Comparison of ENCODE assay signal across 23 cellular contexts in the genomic region with DNA sequence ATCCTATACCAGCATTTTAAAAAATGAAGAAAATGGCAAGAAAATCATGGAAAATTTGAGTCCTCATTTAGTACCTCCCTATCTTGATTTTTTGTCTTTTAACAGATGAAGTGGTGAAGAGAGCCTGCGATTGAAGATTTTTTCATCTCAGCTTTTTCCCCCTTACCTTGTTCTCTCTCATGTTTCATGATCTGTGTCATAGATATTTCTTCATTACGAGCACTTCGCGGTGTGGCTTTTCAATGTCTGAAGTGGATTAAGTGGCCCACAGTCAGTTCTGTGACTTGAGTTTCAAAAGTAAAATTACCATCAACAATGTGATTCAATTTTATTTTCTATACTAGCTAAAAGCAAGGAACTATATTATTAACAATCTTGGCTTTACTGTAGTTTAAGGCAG.
DNase-seq lines count a peak whose midpoint lies in the region; ATAC-seq, FAIRE-seq and TF ChIP-seq lines count a peak whose summit lies in the region.
"Had no signal": no experiment of that assay in that cellular context is flagged by ENCODE, and none has a peak within 500 bp of the region (broad histone marks: within the 10 kb centered on the region; RNA-seq: fewer than 3 reads in every experiment).

No MANE protein-coding gene starts in this region.

- intact Hi-C loops in HepG2 (cut with micrococcal nuclease; ENCODE audit: unreplicated experiment) (no loop called here), right lobe of liver (cut with DNase I) (no loop called here), Panc1 (cut with micrococcal nuclease; ENCODE audit: unreplicated experiment) (no loop called here), left lung (cut with DNase I) (no loop called here)

- DNase-seq in HepG2 (ENCODE audit: low spot score): no peak
- no peak for DNase-seq in right lobe of liver
- DNase-seq in Panc1 (ENCODE audit: low read depth, low spot score): no peak
- no peak for DNase-seq in left lung
- DNase-seq in activated CD8-positive, alpha-beta memory T cell treated with anti-CD3 and anti-CD28 coated beads, Interleukin-2, amount 10 ng/mL, durations not matched to agents 7 days and 5 days: no peak
- no peak for DNase-seq in CD8-positive, alpha-beta memory T cell
- DNase-seq: BE2C; Caco-2; CD4-positive, CD25-positive, alpha-beta regulatory T cell; DMS153; EL; GOT3; Kasumi-1; MG63; NCI-H1048; NCI-H146; NCI-H2081; NCI-H2227 treated with DMSO at 0.1 percent for 48 hours; NCI-H524 had no signal

- WGBS in HepG2 (ENCODE audit: low lambda C conversion rate): 98% methylated on average over 4 of the region's 4 CpGs
- 83% methylated on average over 4 of the region's 4 CpGs for WGBS in right lobe of liver (ENCODE audit: insufficient coverage, low coverage, low lambda C conversion rate, missing lambda C conversion rate)

- POLR2A ChIA-PET in HepG2 (lab: Yijun Ruan, JAX): no interaction called here
- POLR2A ChIA-PET in Panc1 (lab: Charles Lee): interaction anchor here (0.6 kb wide), 1 partner anchor 78 kb away, joined by 3 read pairs; no protein-coding TSS in a partner anchor
- POLR2A ChIA-PET in CD8-positive, alpha-beta memory T cell (lab: Charles Lee): no interaction called here

- no peaks in the 10 kb centered on the region for H3K9me3 ChIP-seq in HepG2 (ENCODE audit: low read length)
- H3K9me3 ChIP-seq in right lobe of liver: no peaks in the 10 kb centered on the region
- H3K9me3 ChIP-seq in Panc1 (ENCODE audit: control insufficient read depth, insufficient read depth, low read depth, low read length): no peaks in the 10 kb centered on the region
- no peaks in the 10 kb centered on the region for H3K9me3 ChIP-seq in left lung
- H3K9me3 ChIP-seq in CD8-positive, alpha-beta memory T cell (ENCODE audit: low read length): no peaks in the 10 kb centered on the region
- H3K9me3 ChIP-seq: BE2C, Caco-2, MG63, SJSA1 had no signal

- peaks cover 1% of the 10 kb centered on the region for H3K36me3 Mint-ChIP-seq in activated CD8-positive, alpha-beta memory T cell treated with anti-CD3 and anti-CD28 coated beads, Interleukin-2, amount 10 ng/mL, durations not matched to agents 7 days and 5 days
- H3K36me3 Mint-ChIP-seq in CD8-positive, alpha-beta memory T cell: peaks cover 0 to 2% (median 0%) of the 10 kb centered on the region in 3 donors

- H3K4me3 ChIP-seq in HepG2 (replicated peaks in 1 of 3; ENCODE audit: insufficient read depth in 1 of 3, low read depth in 2 of 3, low read length in 3 of 3) (no peak overlapping the region), right lobe of liver (no peak overlapping the region), Panc1 (ENCODE audit: low read depth in 2 of 2, low read length in 2 of 2) (no peak overlapping the region), left lung (no peak overlapping the region)
- H3K4me3 ChIP-seq in CD8-positive, alpha-beta memory T cell (ENCODE audit: low read length): no peak overlapping the region
- H3K4me3 ChIP-seq: MG63, SJSA1 had no signal

- no TSS peak for BruUV-seq in HepG2 (replicated peaks; lab: Mats Ljungman, UMichigan)
- no TSS peak for BruUV-seq in Panc1 (replicated peaks; lab: Mats Ljungman, UMichigan)

- TF ChIP-seq EP300 in HepG2 (IDR thresholded peaks at IDR 0.05; ENCODE audit: low read depth in 2 of 2, low read length in 2 of 2) (no peak), HepG2 (CRISPR knock-in tag; IDR thresholded peaks at IDR 0.05; ENCODE audit: borderline replicate concordance) (no peak)

- no peaks in the 10 kb centered on the region for H3K27me3 Mint-ChIP-seq in activated CD8-positive, alpha-beta memory T cell treated with anti-CD3 and anti-CD28 coated beads, Interleukin-2, amount 10 ng/mL, durations not matched to agents 7 days and 5 days
- no peaks in the 10 kb centered on the region for H3K27me3 Mint-ChIP-seq in CD8-positive, alpha-beta memory T cell
- H3K27me3 Mint-ChIP-seq: CD4-positive, CD25-positive, alpha-beta regulatory T cell had no signal

- FAIRE-seq in HepG2 (lab: Jason Lieb, UNC): no peak
- FAIRE-seq: GM12891 had no signal

- peaks cover 10 to 54% of the 10 kb centered on the region in 2 experiments for H3K36me3 ChIP-seq in HepG2 (replicated peaks in 1 of 2; ENCODE audit: control insufficient read depth in 1 of 2, insufficient read depth in 2 of 2, low read length in 2 of 2)
- H3K36me3 ChIP-seq in right lobe of liver: no peaks in the 10 kb centered on the region
- no peaks in the 10 kb centered on the region for H3K36me3 ChIP-seq in Panc1 (ENCODE audit: control insufficient read depth, insufficient read depth, low read length)
- peaks cover 0 to 5% of the 10 kb centered on the region in 2 donors for H3K36me3 ChIP-seq in left lung
- H3K36me3 ChIP-seq in CD8-positive, alpha-beta memory T cell (ENCODE audit: insufficient read depth, low read length): no peaks in the 10 kb centered on the region
- H3K36me3 ChIP-seq: BE2C had no signal

- H3K9ac ChIP-seq in HepG2 (ENCODE audit: insufficient read depth, low read depth, low read length): no peak overlapping the region

- no peak for ATAC-seq in HepG2
- no peak for ATAC-seq in right lobe of liver
- no peak for ATAC-seq in Panc1
- ATAC-seq in left lung: peak; percentile 37
- no peak for ATAC-seq in HG02798 (IDR thresholded peaks at IDR 0.05; ENCODE audit: poor library complexity, unreplicated experiment)
- ATAC-seq in activated CD8-positive, alpha-beta memory T cell treated with anti-CD3 and anti-CD28 coated beads, Interleukin-2, amount 10 ng/mL, durations not matched to agents 7 days and 5 days: no peak
- ATAC-seq: HCT116 had no signal

- H3K9me3 Mint-ChIP-seq in activated CD8-positive, alpha-beta memory T cell treated with anti-CD3 and anti-CD28 coated beads, Interleukin-2, amount 10 ng/mL, durations not matched to agents 7 days and 5 days (ENCODE audit: low read depth): no peaks in the 10 kb centered on the region
- H3K9me3 Mint-ChIP-seq in CD8-positive, alpha-beta memory T cell: no peaks in the 10 kb centered on the region
- H3K9me3 Mint-ChIP-seq: CD4-positive, CD25-positive, alpha-beta regulatory T cell had no signal

- no peak overlapping the region for H3K4me2 ChIP-seq in HepG2 (ENCODE audit: low read depth, low read length)

- H3K4me1 Mint-ChIP-seq in activated CD8-positive, alpha-beta memory T cell treated with anti-CD3 and anti-CD28 coated beads, Interleukin-2, amount 10 ng/mL, durations not matched to agents 7 days and 5 days: peaks cover 10% of the 10 kb centered on the region
- peaks cover 10 to 15% (median 14%) of the 10 kb centered on the region in 3 donors for H3K4me1 Mint-ChIP-seq in CD8-positive, alpha-beta memory T cell

- TF ChIP-seq POLR2A in HepG2 (IDR thresholded peaks at IDR 0.05; ENCODE audit: insufficient read depth in 1 of 2, low read depth in 2 of 2, low read length in 2 of 2) (no peak), right lobe of liver (IDR thresholded peaks at IDR 0.05) (no peak)

- TF ChIP-seq CTCF in HepG2 (CRISPR knock-in tag; IDR thresholded peaks at IDR 0.05): no peak
- no peak for TF ChIP-seq CTCF in right lobe of liver (IDR thresholded peaks at IDR 0.05)
- no peak for TF ChIP-seq CTCF in Panc1 (IDR thresholded peaks at IDR 0.05)
- TF ChIP-seq CTCF in left lung (IDR thresholded peaks at IDR 0.05): no peak

- in situ Hi-C loops in HepG2 (cut with HindIII; ENCODE audit: extremely low pct_ligation_motif_present, low pct_unique_long_range_greater_than_20kb) (no loop called here), Panc1 (cut with HindIII; ENCODE audit: low pct_unique_long_range_greater_than_20kb, low sequenced_read_pairs) (no loop called here)

- no peak overlapping the region for H3K27ac Mint-ChIP-seq in activated CD8-positive, alpha-beta memory T cell treated with anti-CD3 and anti-CD28 coated beads, Interleukin-2, amount 10 ng/mL, durations not matched to agents 7 days and 5 days
- H3K27ac Mint-ChIP-seq in CD8-positive, alpha-beta memory T cell: peak overlapping the region in 1 of 8 donors; percentile 76
- H3K27ac Mint-ChIP-seq: CD4-positive, CD25-positive, alpha-beta regulatory T cell had no signal

- H3K4me1 ChIP-seq in HepG2 (ENCODE audit: insufficient read depth, low read length) (peaks cover 39% of the 10 kb centered on the region), right lobe of liver (peaks cover 0 to 6% (median 2%) of the 10 kb centered on the region in 4 donors), Panc1 (ENCODE audit: control insufficient read depth, insufficient read depth, low read length) (peaks cover 43% of the 10 kb centered on the region), left lung (peaks cover 0 to 61% of the 10 kb centered on the region in 2 donors)
- no peaks in the 10 kb centered on the region for H3K4me1 ChIP-seq in CD8-positive, alpha-beta memory T cell (ENCODE audit: insufficient read depth, low read length)
- H3K4me1 ChIP-seq: Caco-2 had no signal

- H4K20me1 ChIP-seq in HepG2 (ENCODE audit: insufficient read depth, low read length): peaks cover 98% of the 10 kb centered on the region

- no peak overlapping the region for H3K27ac ChIP-seq in HepG2 (ENCODE audit: extremely low read length, insufficient read depth, low read length)
- H3K27ac ChIP-seq in right lobe of liver: no peak overlapping the region
- H3K27ac ChIP-seq in Panc1 (ENCODE audit: low read length): peak overlapping the region; percentile 20; the same call in 1 of the 2 replicates
- peak overlapping the region in 1 of 2 donors; percentile 39 for H3K27ac ChIP-seq in left lung
- H3K27ac ChIP-seq in CD8-positive, alpha-beta memory T cell (ENCODE audit: low read depth, low read length): no peak overlapping the region
- H3K27ac ChIP-seq: SJSA1 had no signal

- H3K79me2 ChIP-seq in HepG2 (ENCODE audit: insufficient read depth, low read length): peaks cover 97% of the 10 kb centered on the region

- no peak overlapping the region for H3K4me3 Mint-ChIP-seq in activated CD8-positive, alpha-beta memory T cell treated with anti-CD3 and anti-CD28 coated beads, Interleukin-2, amount 10 ng/mL, durations not matched to agents 7 days and 5 days
- H3K4me3 Mint-ChIP-seq in CD8-positive, alpha-beta memory T cell: no peak overlapping the region
- H3K4me3 Mint-ChIP-seq: CD4-positive, CD25-positive, alpha-beta regulatory T cell had no signal

- H2AFZ ChIP-seq in HepG2 (ENCODE audit: low read length): no peak overlapping the region

- H3K27me3 ChIP-seq in HepG2 (ENCODE audit: control insufficient read depth in 1 of 2, insufficient read depth in 2 of 2, low read length in 2 of 2) (no peaks in the 10 kb centered on the region), right lobe of liver (no peaks in the 10 kb centered on the region), Panc1 (ENCODE audit: control insufficient read depth, insufficient read depth, low read length) (no peaks in the 10 kb centered on the region), left lung (no peaks in the 10 kb centered on the region)
- H3K27me3 ChIP-seq in CD8-positive, alpha-beta memory T cell (ENCODE audit: insufficient read depth, low read length, poor library complexity, severe bottlenecking): no peaks in the 10 kb centered on the region
- H3K27me3 ChIP-seq: BE2C, MG63, SJSA1 had no signal

- no peak for TF ChIP-seq RAD21 in HepG2 (CRISPR knock-in tag; IDR thresholded peaks at IDR 0.05)

- CTCF ChIA-PET in HepG2 (lab: Yijun Ruan, JAX; ENCODE audit: low intra/inter-chr PET ratio, low total read pairs): no interaction called here
- CTCF ChIA-PET in Panc1 (lab: Charles Lee): no interaction called here
- CTCF ChIA-PET in activated CD8-positive, alpha-beta memory T cell treated with anti-CD3 and anti-CD28 coated beads, Interleukin-2, amount 10 ng/mL, durations not matched to agents 7 days and 5 days (lab: Charles Lee): interaction anchor here (1.0 kb wide), 1 partner anchor 9 kb away, joined by 3 read pairs; no protein-coding TSS in a partner anchor
- CTCF ChIA-PET in CD8-positive, alpha-beta memory T cell (lab: Charles Lee): no interaction called here
